8 cellular contexts compared by ENCODE assay signal in the genomic region with DNA sequence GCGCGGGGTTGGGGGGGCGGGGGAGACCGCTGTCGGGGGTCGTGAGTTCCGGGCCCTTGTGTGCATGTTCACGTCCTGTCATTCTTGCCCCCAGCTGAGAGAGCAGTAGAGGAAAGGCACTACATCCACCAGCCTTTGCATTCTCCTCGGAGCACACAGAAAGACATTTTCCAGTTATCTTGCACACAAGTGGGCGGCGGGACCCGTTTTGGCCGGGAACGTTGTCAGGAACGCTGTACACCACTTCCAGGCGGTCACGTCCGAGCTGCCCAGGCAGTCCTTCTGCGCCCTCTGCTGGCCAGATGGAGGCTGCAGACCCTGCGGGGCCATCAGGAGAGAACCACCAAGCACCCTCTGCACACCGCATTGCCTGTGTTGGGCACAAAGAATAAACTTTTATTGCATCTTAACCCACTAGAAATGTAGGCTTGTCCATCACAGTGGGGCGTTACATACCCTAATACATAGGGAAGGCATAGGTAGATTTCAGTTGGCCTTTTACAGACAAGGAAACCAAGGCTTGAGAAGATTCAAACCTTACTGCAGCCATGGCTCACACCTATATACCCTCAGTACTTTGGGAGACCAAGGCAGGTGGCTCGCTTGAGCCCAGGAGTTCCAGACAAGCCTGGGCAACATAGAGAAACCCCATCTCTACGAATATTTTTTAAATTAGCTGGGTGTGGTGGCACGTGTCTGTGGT. TPM values are rescaled to one million over a fixed set of nuclear protein-coding genes. Genes with fewer than 3 reads are reported as not detected.
A peak's percentile ranks its signal among the peaks of the same experiment; 100 is the strongest.
DNase-seq lines count a peak whose midpoint lies in the region; ATAC-seq and TF ChIP-seq lines count a peak whose summit lies in the region.

No MANE protein-coding gene starts in this region.

- no peaks in the 10 kb centered on the region for H3K27me3 ChIP-seq in aorta (ENCODE audit: control insufficient read depth in 1 of 2, insufficient read depth in 2 of 2, low read length in 1 of 2)

- no peak overlapping the region for H3K4me3 ChIP-seq in GM12875 (ENCODE audit: low read depth, low read length)
- no peak overlapping the region for H3K4me3 ChIP-seq in aorta (ENCODE audit: low read length in 2 of 2)

- no peak overlapping the region for H3K27ac ChIP-seq in aorta (ENCODE audit: low read depth in 1 of 2, low read length in 2 of 2)

- peak; percentile 97 for TF ChIP-seq CTCF in GM12875 (IDR thresholded peaks at IDR 0.05; ENCODE audit: borderline replicate concordance, insufficient read depth, low read depth, low read length)

- intact Hi-C loops in cardiac septum (cut with DNase I) (loop anchor here (1.0 to 10.0 kb wide), 5 partner anchors 76 to 584 kb away; a partner anchor contains a TSS), aorta (cut with DNase I) (loop anchor here in 1 of 2 donors (1.0 to 5.0 kb wide), 3 partner anchors 186 to 581 kb away; no protein-coding TSS in a partner anchor)

- H3K36me3 ChIP-seq in aorta (ENCODE audit: control insufficient read depth in 1 of 2, insufficient read depth in 2 of 2, low read length in 1 of 2), result no peaks in the 10 kb centered on the region

- H3K4me1 ChIP-seq in aorta (ENCODE audit: control insufficient read depth in 1 of 2, insufficient read depth in 2 of 2, low read length in 2 of 2), result no peaks in the 10 kb centered on the region

- ATAC-seq in aorta (ENCODE audit: low FRiP score) (peak; percentile 73), GM18861 (IDR thresholded peaks at IDR 0.05; ENCODE audit: unreplicated experiment) (no peak)

- WGBS in aorta, 2 donors, result 25 to 30% methylated on average over 25 of the region's 25 CpGs

- no peaks in the 10 kb centered on the region for H3K9me3 ChIP-seq in aorta (ENCODE audit: control insufficient read depth, low read length)

- DNase-seq in NCI-H1417 (lab: John Stamatoyannopoulos, UW) (peak; percentile 71 to 86 (median 84)), T-helper 1 cell (peak; percentile 66 to 80 (median 75)), cardiac septum (ENCODE audit: low spot score) (peak; percentile 95), pulmonary artery endothelial cell (ENCODE audit: low read depth, low spot score) (peak; percentile 48), aorta (peak; percentile 95 to 98)
- DNase-seq in activated naive CD8-positive, alpha-beta T cell treated with anti-CD3 and anti-CD28 coated beads, Interleukin-2, amount 50 U/mL, for 16 hours (ENCODE audit: low read depth, low spot score), result peak; percentile 74

RNA-seq across cellular contexts. Expression of a gene that starts 2.8 kb away (rescaled TPM):
- total RNA-seq in cardiac septum (11.5 TPM), pulmonary artery endothelial cell (3.5 and 4.2 TPM in 2 replicates), aorta (10 to 100 TPM; 13.7 to 37.7 TPM)
- 10 to 100 TPM; 11.3 to 21.3 TPM for polyA plus RNA-seq in aorta

RNA-seq across cellular contexts. Expression of a gene that starts 40.8 kb away (rescaled TPM):
- 2.1 TPM for total RNA-seq in cardiac septum
- 8.4 and 12.1 TPM in 2 replicates for total RNA-seq in pulmonary artery endothelial cell
- total RNA-seq in aorta, result 1 to 10 TPM; 6.4 to 7.1 TPM
- 10 to 100 TPM in 1 of 2 donors, 1 to 10 TPM in 1; 7.4 to 17.2 TPM for polyA plus RNA-seq in aorta
